8 cellular contexts compared by ENCODE assay signal in the genomic region with DNA sequence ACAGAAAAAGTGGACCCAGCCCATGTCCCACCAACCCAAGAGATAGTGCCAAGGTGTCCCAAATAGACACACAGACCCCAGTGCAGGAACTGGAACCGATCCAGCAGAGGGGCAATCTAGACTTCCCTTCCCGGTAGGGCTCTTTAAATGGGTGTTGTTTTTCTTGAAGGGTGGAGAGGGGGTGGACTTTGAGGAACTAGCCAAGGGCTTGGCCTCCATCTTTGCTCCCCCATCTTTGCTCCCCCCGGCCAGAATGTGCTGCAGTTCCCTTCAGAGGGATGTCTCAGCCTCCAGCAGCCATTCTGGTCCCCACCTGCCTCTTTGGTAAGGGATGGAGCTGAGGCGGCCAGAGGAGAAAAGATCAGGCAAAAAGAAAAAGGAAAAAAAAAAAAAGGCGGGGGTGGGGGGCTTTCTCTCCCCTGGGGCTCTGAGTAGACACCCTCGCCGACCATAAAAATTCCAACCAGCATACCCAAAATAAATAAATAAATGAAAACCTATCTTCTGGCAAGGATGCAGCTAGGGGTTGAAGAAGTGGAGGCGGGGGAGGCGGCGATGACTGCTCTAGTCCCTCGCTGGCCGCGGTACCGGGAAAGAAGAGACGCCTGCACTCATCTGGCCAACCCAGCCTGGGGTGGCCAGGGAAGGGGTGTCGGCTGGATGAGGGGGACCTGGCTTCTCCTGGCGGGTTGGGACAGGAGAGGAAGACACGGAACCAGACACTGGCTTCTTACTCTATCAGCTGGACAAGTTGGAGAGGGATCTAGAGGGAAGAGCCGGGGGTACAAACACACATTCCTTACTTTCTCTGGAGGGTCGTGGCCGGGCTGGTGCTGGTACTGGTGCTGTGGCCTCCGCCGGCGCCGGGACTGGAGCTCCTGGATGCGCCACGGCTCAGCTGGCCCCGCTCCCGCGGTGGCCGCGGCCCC. TPM values are rescaled to one million over a fixed set of nuclear protein-coding genes. Genes with fewer than 3 reads are reported as not detected.
DNase-seq lines count a peak whose midpoint lies in the region; ATAC-seq, FAIRE-seq and TF ChIP-seq lines count a peak whose summit lies in the region.

No MANE protein-coding gene starts in this region.

- intact Hi-C loops in posterior vena cava (cut with DNase I) = loop anchor here (10.0 kb wide), 2 partner anchors 115 to 165 kb away; partner anchors contain the start of gene HSD17B10 (in 1 of the 2)

- DNase-seq in ELR (ENCODE audit: low read depth) (peak; percentile 17), SK-N-MC (ENCODE audit: low read depth, low spot score) (no peak), fibroblast of the aortic adventitia (ENCODE audit: low read depth) (no peak), posterior vena cava (ENCODE audit: low spot score) (peak; percentile 76), H4 (ENCODE audit: low spot score) (no peak), RCC 7860 (ENCODE audit: low spot score) (no peak)

- TF ChIP-seq CTCF in fibroblast of the aortic adventitia (IDR thresholded peaks at IDR 0.05; ENCODE audit: insufficient read depth, low read length) = no peak

- no peaks in the 10 kb centered on the region for H3K9me3 ChIP-seq in SK-N-MC (ENCODE audit: low read depth, low read length)

- H3K4me3 ChIP-seq in SK-N-MC (peak overlapping the region; percentile 77), fibroblast of the aortic adventitia (ENCODE audit: low read depth, low read length) (peak overlapping the region; percentile 70)

- FAIRE-seq in RCC 7860 (lab: Jason Lieb, UNC) = no peak

- ATAC-seq in esophagus mucosa = no peak
- ATAC-seq in HG02938 (IDR thresholded peaks at IDR 0.05; ENCODE audit: unreplicated experiment) = no peak

- no peaks in the 10 kb centered on the region for H3K36me3 ChIP-seq in SK-N-MC (ENCODE audit: insufficient read depth, low read length)

- H3K27ac ChIP-seq in SK-N-MC = no peak overlapping the region

- no peak overlapping the region for H3K9ac ChIP-seq in SK-N-MC (ENCODE audit: insufficient read length)

RNA-seq across cellular contexts. Expression of gene IQSEC2, which starts 38.5 kb away (rescaled TPM):
- total RNA-seq in fibroblast of the aortic adventitia (ENCODE audit: low replicate concordance) = 3.6 and 5.6 TPM in 2 replicates
- 1 to 10 TPM; 8.3 to 9.4 TPM for total RNA-seq in posterior vena cava
- 9.3 and 11.9 TPM in 2 replicates for total RNA-seq in H4 (2014; rRNA removed; shearing (Covaris generic))
- 10.6 TPM for total RNA-seq in esophagus mucosa

Comparison
In these comparisons a context has a peak if more than half of its experiments do, and no peak if none do; other contexts are left out.
1. DNase-seq: peak in ELR (single experiment) and posterior vena cava (single experiment); none in SK-N-MC (single experiment), fibroblast of the aortic adventitia (single experiment), H4 (single experiment) and RCC 7860 (single experiment).